11 cellular contexts compared by ENCODE assay signal in genomic region chr5:34563951-34564705, GRCh38.
DNase-seq lines count a peak whose midpoint lies in the region; ATAC-seq and TF ChIP-seq lines count a peak whose summit lies in the region.
"Had no signal": no experiment of that assay in that cellular context is flagged by ENCODE, and none has a peak within 500 bp of the region (broad histone marks: within the 10 kb centered on the region; RNA-seq: fewer than 3 reads in every experiment).

No MANE protein-coding gene starts in this region.

- DNase-seq in M059J (ENCODE audit: low read depth) (peak; percentile 64), coronary artery (ENCODE audit: low spot score) (no peak), kidney tubule cell (ENCODE audit: low spot score) (peak; percentile 98), thyroid gland (peak; percentile 67 to 81), NCI-H748 treated with DMSO at 0.1 percent for 48 hours (lab: John Stamatoyannopoulos, UW) (no peak)
- DNase-seq: activated CD4-positive, alpha-beta T cell treated with anti-CD3 and anti-CD28 coated beads, Interleukin-2, amount 50 U/mL, for 1 hour; activated naive CD4-positive, alpha-beta T cell treated with Interleukin-2 at 50 U/mL for 16 hours; DMS153; Karpas-422 had no signal

- no peaks in the 10 kb centered on the region for H3K27me3 ChIP-seq in thyroid gland

- ATAC-seq in HG03108 (IDR thresholded peaks at IDR 0.05; ENCODE audit: unreplicated experiment) (no peak), GM18867 (IDR thresholded peaks at IDR 0.05; ENCODE audit: unreplicated experiment) (no peak)

- no peak for TF ChIP-seq POLR2A in thyroid gland (IDR thresholded peaks at IDR 0.05)

- WGBS in thyroid gland, 2 donors: 45 to 49% methylated on average over 21 of the region's 21 CpGs

- H3K4me1 ChIP-seq in thyroid gland: peaks cover 10 to 13% of the 10 kb centered on the region in 2 donors

- no peaks in the 10 kb centered on the region for H3K36me3 ChIP-seq in thyroid gland

- no peaks in the 10 kb centered on the region for H3K9me3 ChIP-seq in thyroid gland

- intact Hi-C loops in thyroid gland (cut with DNase I): no loop called here

- peak overlapping the region in 1 of 2 donors; percentile 69 for H3K27ac ChIP-seq in coronary artery
- H3K27ac ChIP-seq in thyroid gland: no peak overlapping the region

- H3K4me3 ChIP-seq in coronary artery: peak overlapping the region; percentile 57
- no peak overlapping the region for H3K4me3 ChIP-seq in thyroid gland (replicated peaks in 1 of 3)

- TF ChIP-seq CTCF in coronary artery (IDR thresholded peaks at IDR 0.05) (no peak), thyroid gland (IDR thresholded peaks at IDR 0.05) (no peak)

Comparison
In these comparisons a context has a peak if more than half of its experiments do, and no peak if none do; other contexts are left out.
1. DNase-seq: peak in M059J (single experiment), kidney tubule cell (single experiment) and thyroid gland (2 of 2); none in coronary artery (single experiment) and NCI-H748 treated with DMSO at 0.1 percent for 48 hours (single experiment).